Comparison of ENCODE assay signal across 16 cellular contexts in genomic region chr7:129851810-129852209, GRCh38.
DNase-seq lines count a peak whose midpoint lies in the region; ATAC-seq, FAIRE-seq and TF ChIP-seq lines count a peak whose summit lies in the region.
"Had no signal": no experiment of that assay in that cellular context is flagged by ENCODE, and none has a peak within 500 bp of the region (broad histone marks: within the 10 kb centered on the region; RNA-seq: fewer than 3 reads in every experiment).

No MANE protein-coding gene starts in this region.

- no TSS peak for BruUV-seq in HepG2 (replicated peaks; lab: Mats Ljungman, UMichigan)

- H3K27ac ChIP-seq in liver (ENCODE audit: low read depth in 1 of 2, low read length in 2 of 2) (peak overlapping the region; percentile 50 to 53), HepG2 (ENCODE audit: extremely low read length, insufficient read depth, low read length) (no peak overlapping the region), SK-N-MC (peak overlapping the region; percentile 39; the same call in 1 of the 2 replicates)
- H3K27ac ChIP-seq: BLaER1 treated with 17β-estradiol and CSF1 and Interleukin-3, amounts not matched to agents 10 nM and 100 nM had no signal

- H3K4me3 Mint-ChIP-seq in type B pancreatic cell = no peak overlapping the region
- no peak overlapping the region for H3K4me3 Mint-ChIP-seq in activated naive CD4-positive, alpha-beta T cell treated with anti-CD3 and anti-CD28 coated beads, Interleukin-2, amount 10 ng/mL, durations not matched to agents 7 days and 5 days

- no peak overlapping the region for H3K4me3 ChIP-seq in liver (ENCODE audit: low read depth in 1 of 3, low read length in 3 of 3)
- H3K4me3 ChIP-seq in HepG2 (replicated peaks in 1 of 3; ENCODE audit: insufficient read depth in 1 of 3, low read depth in 2 of 3, low read length in 3 of 3) = no peak overlapping the region
- no peak overlapping the region for H3K4me3 ChIP-seq in SK-N-MC
- H3K4me3 ChIP-seq: BLaER1 treated with 17β-estradiol and CSF1 and Interleukin-3, amounts not matched to agents 10 nM and 100 nM; MG63 had no signal

- peaks cover 55% of the 10 kb centered on the region for H3K4me1 Mint-ChIP-seq in type B pancreatic cell (ENCODE audit: unreplicated experiment)
- peaks cover 21% of the 10 kb centered on the region for H3K4me1 Mint-ChIP-seq in activated naive CD4-positive, alpha-beta T cell treated with anti-CD3 and anti-CD28 coated beads, Interleukin-2, amount 10 ng/mL, durations not matched to agents 7 days and 5 days

- H4K20me1 ChIP-seq in HepG2 (ENCODE audit: insufficient read depth, low read length) = peaks cover 12% of the 10 kb centered on the region; the same call in 1 of the 2 replicates

- CTCF ChIA-PET in HepG2 (lab: Yijun Ruan, JAX; ENCODE audit: low intra/inter-chr PET ratio, low total read pairs) = no interaction called here
- CTCF ChIA-PET in activated naive CD4-positive, alpha-beta T cell treated with anti-CD3 and anti-CD28 coated beads, Interleukin-2, amount 10 ng/mL, durations not matched to agents 7 days and 5 days (lab: Charles Lee) = no interaction called here

- no peak overlapping the region for H2AFZ ChIP-seq in HepG2 (ENCODE audit: low read length)

- POLR2A ChIA-PET in HepG2 (lab: Yijun Ruan, JAX) = no interaction called here

- H3K79me2 ChIP-seq in HepG2 (ENCODE audit: insufficient read depth, low read length) = no peaks in the 10 kb centered on the region

- no peak for TF ChIP-seq CTCF in liver (IDR thresholded peaks at IDR 0.05; ENCODE audit: low read depth, low read length, missing input control)
- no peak for TF ChIP-seq CTCF in HepG2 (CRISPR knock-in tag; IDR thresholded peaks at IDR 0.05)
- no peak for TF ChIP-seq CTCF in type B pancreatic cell (conservative IDR thresholded peaks at IDR 0.05)

- H3K36me3 Mint-ChIP-seq in type B pancreatic cell = peaks cover 28% of the 10 kb centered on the region
- peaks cover 10% of the 10 kb centered on the region for H3K36me3 Mint-ChIP-seq in activated naive CD4-positive, alpha-beta T cell treated with anti-CD3 and anti-CD28 coated beads, Interleukin-2, amount 10 ng/mL, durations not matched to agents 7 days and 5 days

- TF ChIP-seq EP300 in HepG2 (IDR thresholded peaks at IDR 0.05; ENCODE audit: low read depth in 2 of 2, low read length in 2 of 2) (no peak), HepG2 (CRISPR knock-in tag; IDR thresholded peaks at IDR 0.05; ENCODE audit: borderline replicate concordance) (no peak)

- no peak for TF ChIP-seq POLR2A in HepG2 (IDR thresholded peaks at IDR 0.05; ENCODE audit: insufficient read depth in 1 of 2, low read depth in 2 of 2, low read length in 2 of 2)

- peaks cover 12 to 44% (median 30%) of the 10 kb centered on the region in 4 donors for H3K4me1 ChIP-seq in liver (ENCODE audit: control insufficient read depth in 4 of 4, insufficient read depth in 4 of 4, low read length in 3 of 4)
- no peaks in the 10 kb centered on the region for H3K4me1 ChIP-seq in HepG2 (ENCODE audit: insufficient read depth, low read length)

- no peak overlapping the region for H3K4me2 ChIP-seq in HepG2 (ENCODE audit: low read depth, low read length)

- TF ChIP-seq RAD21 in liver (IDR thresholded peaks at IDR 0.05) (peak; percentile 15 to 42), HepG2 (CRISPR knock-in tag; IDR thresholded peaks at IDR 0.05) (no peak)

- ATAC-seq in HepG2 (no peak), left lobe of liver (peak; percentile 78), GM19324 (IDR thresholded peaks at IDR 0.05; ENCODE audit: low FRiP score, unreplicated experiment) (no peak)
- ATAC-seq: PC-3 had no signal

- H3K9me3 Mint-ChIP-seq in type B pancreatic cell = no peaks in the 10 kb centered on the region
- H3K9me3 Mint-ChIP-seq in activated naive CD4-positive, alpha-beta T cell treated with anti-CD3 and anti-CD28 coated beads, Interleukin-2, amount 10 ng/mL, durations not matched to agents 7 days and 5 days = no peaks in the 10 kb centered on the region

- 35% methylated on average over 3 of the region's 3 CpGs for WGBS in liver
- WGBS in HepG2 (ENCODE audit: low lambda C conversion rate) = 79% methylated on average over 3 of the region's 3 CpGs

- peaks cover 0 to 3% (median under 1%) of the 10 kb centered on the region in 4 donors for H3K36me3 ChIP-seq in liver (ENCODE audit: control insufficient read depth in 4 of 4, insufficient read depth in 3 of 4, low read depth in 1 of 4, low read length in 3 of 4)
- peaks cover 0 to 9% of the 10 kb centered on the region in 2 experiments for H3K36me3 ChIP-seq in HepG2 (replicated peaks in 1 of 2; ENCODE audit: control insufficient read depth in 1 of 2, insufficient read depth in 2 of 2, low read length in 2 of 2)
- H3K36me3 ChIP-seq in SK-N-MC (ENCODE audit: insufficient read depth, low read length) = no peaks in the 10 kb centered on the region

- DNase-seq in HepG2 (ENCODE audit: low spot score) = no peak
- no peak for DNase-seq in SK-N-MC (ENCODE audit: low read depth, low spot score)
- no peak for DNase-seq in left lobe of liver (ENCODE audit: low spot score)
- DNase-seq in type B pancreatic cell (ENCODE audit: extremely low spot score, unreplicated experiment) = no peak
- DNase-seq in activated naive CD4-positive, alpha-beta T cell treated with anti-CD3 and anti-CD28 coated beads, Interleukin-2, amount 10 ng/mL, durations not matched to agents 7 days and 5 days = no peak
- no peak for DNase-seq in NCI-H524 (lab: John Stamatoyannopoulos, UW)
- DNase-seq: H7, KG1, MG63, NCI-H1105, NCI-H2029, NCI-H510A, PC-3 had no signal

- H3K27me3 Mint-ChIP-seq in type B pancreatic cell = no peaks in the 10 kb centered on the region
- no peaks in the 10 kb centered on the region for H3K27me3 Mint-ChIP-seq in activated naive CD4-positive, alpha-beta T cell treated with anti-CD3 and anti-CD28 coated beads, Interleukin-2, amount 10 ng/mL, durations not matched to agents 7 days and 5 days

- no peak for FAIRE-seq in HepG2 (lab: Jason Lieb, UNC)

- in situ Hi-C loops in HepG2 (cut with HindIII; ENCODE audit: extremely low pct_ligation_motif_present, low pct_unique_long_range_greater_than_20kb) = no loop called here

- H3K9me3 ChIP-seq in liver (ENCODE audit: control insufficient read depth in 4 of 4, low read length in 3 of 4) = no peaks in the 10 kb centered on the region
- H3K9me3 ChIP-seq in HepG2 (ENCODE audit: low read length) = no peaks in the 10 kb centered on the region
- no peaks in the 10 kb centered on the region for H3K9me3 ChIP-seq in SK-N-MC (ENCODE audit: low read depth, low read length)
- H3K9me3 ChIP-seq: BLaER1 treated with 17β-estradiol and CSF1 and Interleukin-3, amounts not matched to agents 10 nM and 100 nM; MG63 had no signal

- H3K27me3 ChIP-seq in liver (ENCODE audit: control insufficient read depth in 4 of 4, insufficient read depth in 4 of 4, low read length in 3 of 4) (no peaks in the 10 kb centered on the region), HepG2 (ENCODE audit: control insufficient read depth in 1 of 2, insufficient read depth in 2 of 2, low read length in 2 of 2) (no peaks in the 10 kb centered on the region)
- H3K27me3 ChIP-seq: BLaER1 treated with 17β-estradiol and CSF1 and Interleukin-3, amounts not matched to agents 10 nM and 100 nM; MG63 had no signal

- H3K9ac ChIP-seq in liver (ENCODE audit: low read depth in 1 of 2, low read length in 2 of 2) (no peak overlapping the region), HepG2 (ENCODE audit: insufficient read depth, low read depth, low read length) (no peak overlapping the region), SK-N-MC (ENCODE audit: insufficient read length) (no peak overlapping the region)
- H3K9ac ChIP-seq: BLaER1 treated with 17β-estradiol and CSF1 and Interleukin-3, amounts not matched to agents 10 nM and 100 nM had no signal

- intact Hi-C loops in HepG2 (cut with micrococcal nuclease; ENCODE audit: unreplicated experiment) = no loop called here

- peak overlapping the region; percentile 72 for H3K27ac Mint-ChIP-seq in type B pancreatic cell
- H3K27ac Mint-ChIP-seq in activated naive CD4-positive, alpha-beta T cell treated with anti-CD3 and anti-CD28 coated beads, Interleukin-2, amount 10 ng/mL, durations not matched to agents 7 days and 5 days = no peak overlapping the region

TF ChIP-seq in liver, 16 proteins besides CTCF, POLR2A, EP300 and RAD21 (continues in another document):
- TF ChIP-seq ZBTB33 (IDR thresholded peaks at IDR 0.05) = peak; percentile 36
- no peak for TF ChIP-seq GABPA (IDR thresholded peaks at IDR 0.05 in 1 of 2, conservative IDR thresholded peaks at IDR 0.05 in 1 of 2)

TF ChIP-seq in HepG2, 621 proteins besides CTCF, POLR2A, EP300 and RAD21:
- TF ChIP-seq PHF21A (CRISPR knock-in tag; IDR thresholded peaks at IDR 0.05) = no peak
